ENCODE assay signal across 8 cellular contexts in the genomic region with DNA sequence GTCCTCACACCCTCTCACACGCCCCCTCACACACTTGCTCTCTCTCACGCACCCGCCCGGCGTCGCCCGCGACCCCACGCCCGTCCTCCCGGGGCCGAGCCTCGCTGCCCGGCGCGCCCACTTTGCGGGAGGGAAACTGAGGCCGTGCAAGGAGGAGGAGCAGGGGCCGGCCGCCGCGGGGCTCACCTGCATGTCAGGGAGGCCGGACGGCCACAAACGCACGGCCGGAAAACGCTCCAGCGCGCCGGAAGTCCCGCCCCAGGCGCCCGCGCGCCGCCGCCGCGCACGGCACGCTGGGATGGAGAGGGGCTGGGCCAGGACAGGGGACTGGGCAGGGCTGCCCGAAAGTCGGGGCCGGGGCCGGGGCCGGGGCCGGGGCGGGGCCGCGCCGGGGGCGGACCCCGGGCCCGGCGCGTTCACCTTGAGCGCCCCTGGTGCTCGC. TPM values are rescaled to one million over a fixed set of nuclear protein-coding genes. Genes with fewer than 3 reads are reported as not detected.
DNase-seq lines count a peak whose midpoint lies in the region; ATAC-seq and TF ChIP-seq lines count a peak whose summit lies in the region.

TSS of gene CHID1 (minus strand) at position 222 of the 442 bp plus-strand sequence. CDS start 5,994 bp downstream, outside the sequence.

- H3K4me3 ChIP-seq in HFF-Myc (replicated peaks; ENCODE audit: low read depth, low read length) (peak within 1 kb of the TSS; percentile 89), SU-DHL-6 (ENCODE audit: insufficient read depth, low read length, poor library complexity, severe bottlenecking) (peak within 1 kb of the TSS; percentile 95), trophoblast cell (ENCODE audit: low read depth, low read length) (peak within 1 kb of the TSS; percentile 100), tibial nerve (peak within 1 kb of the TSS; percentile 73 to 98 (median 87))

- peak within 1 kb of the TSS; percentile 95 for H3K14ac ChIP-seq in trophoblast cell (ENCODE audit: low read length)

- no peaks in the 10 kb centered on the region for H3F3A ChIP-seq in SU-DHL-6 (ENCODE audit: insufficient read depth)

- peak within 1 kb of the TSS; percentile 70 for H2BK5ac ChIP-seq in trophoblast cell (ENCODE audit: low read depth, low read length, poor library complexity)

- peak within 1 kb of the TSS; percentile 79 for H3K4me2 ChIP-seq in SU-DHL-6 (ENCODE audit: low read depth, low read length, poor library complexity, severe bottlenecking)
- peak within 1 kb of the TSS; percentile 99 for H3K4me2 ChIP-seq in trophoblast cell (ENCODE audit: low read length)

- H3K9me2 ChIP-seq in SU-DHL-6 (replicated peaks; ENCODE audit: insufficient read depth, low read length): no peaks in the 10 kb centered on the region

- peak in 1 of 2 donors; percentile 49 for TF ChIP-seq POLR2A in tibial nerve (IDR thresholded peaks at IDR 0.05)

- peak within 1 kb of the TSS; percentile 94 for H2AFZ ChIP-seq in SU-DHL-6 (ENCODE audit: low read depth, low read length, severe bottlenecking)
- H2AFZ ChIP-seq in trophoblast cell (ENCODE audit: insufficient read depth, low read length, poor library complexity): peak within 1 kb of the TSS; percentile 97

- H3K79me2 ChIP-seq in SU-DHL-6 (ENCODE audit: insufficient read depth, low read length): peaks cover 31% of the 10 kb centered on the region
- peaks cover 12% of the 10 kb centered on the region for H3K79me2 ChIP-seq in trophoblast cell (ENCODE audit: control insufficient read depth, insufficient read depth, low read length, poor library complexity)

- peaks cover 14% of the 10 kb centered on the region for H3K4me1 Mint-ChIP-seq in activated naive CD8-positive, alpha-beta T cell treated with anti-CD3 and anti-CD28 coated beads, Interleukin-2, amount 10 ng/mL, durations not matched to agents 7 days and 5 days

- H3K9ac ChIP-seq in SU-DHL-6 (ENCODE audit: low read length): peak within 1 kb of the TSS; percentile 87
- H3K9ac ChIP-seq in trophoblast cell (ENCODE audit: low read length): peak within 1 kb of the TSS; percentile 95

- POLR2A ChIA-PET in GM10248 (lab: Yijun Ruan, JAX): interaction anchor here (0.7 kb wide), 1 partner anchor 325 kb away, joined by 3 read pairs; no protein-coding TSS in a partner anchor
- POLR2A ChIA-PET in activated naive CD8-positive, alpha-beta T cell treated with anti-CD3 and anti-CD28 coated beads, Interleukin-2, amount 10 ng/mL, durations not matched to agents 7 days and 5 days (lab: Charles Lee): interaction anchor here (1.1 to 2.0 kb wide), 5 partner anchors 9 to 91 kb away, joined by 4 to 10 read pairs (median 5); partner anchors contain the start of genes AP2A2, PNPLA2, POLR2L and TSPAN4

- no peaks in the 10 kb centered on the region for H3K27me3 Mint-ChIP-seq in activated naive CD8-positive, alpha-beta T cell treated with anti-CD3 and anti-CD28 coated beads, Interleukin-2, amount 10 ng/mL, durations not matched to agents 7 days and 5 days

- no peaks in the 10 kb centered on the region; the same call in 1 of the 2 replicates for H4K20me1 ChIP-seq in SU-DHL-6 (ENCODE audit: low read depth, low read length)

- H3K9me3 ChIP-seq in SU-DHL-6 (ENCODE audit: insufficient read depth, low read length) (no peaks in the 10 kb centered on the region), trophoblast cell (ENCODE audit: insufficient read depth, low read depth, low read length) (no peaks in the 10 kb centered on the region), tibial nerve (no peaks in the 10 kb centered on the region)

- H3K27ac Mint-ChIP-seq in activated naive CD8-positive, alpha-beta T cell treated with anti-CD3 and anti-CD28 coated beads, Interleukin-2, amount 10 ng/mL, durations not matched to agents 7 days and 5 days: peak within 1 kb of the TSS; percentile 90

- WGBS in trophoblast cell (ENCODE audit: extremely low coverage, insufficient coverage, insufficient read length): no CpG with 5 or more reads among the region's 59 CpGs
- WGBS in tibial nerve, 2 donors: 1 to 3% methylated on average over 12 to 48 of the region's 59 CpGs

- peak within 1 kb of the TSS; percentile 98 for H4K91ac ChIP-seq in trophoblast cell (ENCODE audit: low read depth, low read length)

- peak; percentile 92 for ATAC-seq in activated naive CD8-positive, alpha-beta T cell treated with anti-CD3 and anti-CD28 coated beads, Interleukin-2, amount 10 ng/mL, durations not matched to agents 7 days and 5 days (ENCODE audit: low read depth)
- ATAC-seq in Right ventricle myocardium superior (ENCODE audit: poor library complexity): peak; percentile 95

- TF ChIP-seq CTCF in GM10248 (IDR thresholded peaks at IDR 0.05; ENCODE audit: control extremely low read depth, extremely low read depth, low read depth, missing control alignments) (peak; percentile 4), HFF-Myc (IDR thresholded peaks at IDR 0.05; ENCODE audit: low read depth, low read length, missing control alignments) (no peak), SU-DHL-6 (IDR thresholded peaks at IDR 0.05; ENCODE audit: insufficient read depth, low read length, poor library complexity, severe bottlenecking) (no peak), tibial nerve (IDR thresholded peaks at IDR 0.05) (peak in 1 of 5 experiments; percentile 28)

- peak within 1 kb of the TSS; percentile 97 for H3K18ac ChIP-seq in trophoblast cell (ENCODE audit: low read length)

- H3K27me3 ChIP-seq in SU-DHL-6 (ENCODE audit: low read length): no peaks in the 10 kb centered on the region
- H3K27me3 ChIP-seq in trophoblast cell (ENCODE audit: insufficient read depth, low read length): no peaks in the 10 kb centered on the region
- no peaks in the 10 kb centered on the region for H3K27me3 ChIP-seq in tibial nerve

- no peaks in the 10 kb centered on the region for H3K9me3 Mint-ChIP-seq in activated naive CD8-positive, alpha-beta T cell treated with anti-CD3 and anti-CD28 coated beads, Interleukin-2, amount 10 ng/mL, durations not matched to agents 7 days and 5 days

- CTCF ChIA-PET in GM10248 (lab: Yijun Ruan, JAX): interaction anchor here (2.5 kb wide), 1 partner anchor 14 kb away, joined by 13 read pairs; the partner anchor contains the start of gene AP2A2

- H3K4ac ChIP-seq in trophoblast cell (ENCODE audit: low read depth, low read length): peak within 1 kb of the TSS; percentile 81

- H4K12ac ChIP-seq in trophoblast cell (ENCODE audit: low read depth, low read length): peak within 1 kb of the TSS; percentile 95

- peak within 1 kb of the TSS; percentile 95 for H2BK120ac ChIP-seq in trophoblast cell (ENCODE audit: insufficient read depth, low read length, poor library complexity)

- peaks cover 13% of the 10 kb centered on the region for H3K79me1 ChIP-seq in trophoblast cell (ENCODE audit: low read length)

- H3K4me1 ChIP-seq in trophoblast cell (ENCODE audit: control insufficient read depth in 1 of 2, insufficient read depth in 2 of 2, low read length in 2 of 2) (peaks cover 5 to 11% of the 10 kb centered on the region in 2 experiments), tibial nerve (peaks cover 0 to 32% (median 14%) of the 10 kb centered on the region in 4 donors)

- DNase-seq in GM10248 (ENCODE audit: extremely low spot score): peak; percentile 99
- no peak for DNase-seq in HFF-Myc (ENCODE audit: extremely low read depth, low read depth)
- peak; percentile 84 for DNase-seq in NAMALWA (ENCODE audit: low spot score)
- DNase-seq in activated naive CD8-positive, alpha-beta T cell treated with anti-CD3 and anti-CD28 coated beads, Interleukin-2, amount 10 ng/mL, durations not matched to agents 7 days and 5 days: peak; percentile 91
- peak; percentile 93 for DNase-seq in Right ventricle myocardium superior
- DNase-seq in trophoblast cell: peak; percentile 79 to 89
- peak; percentile 67 for DNase-seq in tibial nerve (ENCODE audit: low spot score in 2 of 2)

- H2BK12ac ChIP-seq in trophoblast cell (ENCODE audit: low read length): no peak within 1 kb of the TSS

- H4K8ac ChIP-seq in trophoblast cell (ENCODE audit: low read depth, low read length): peak within 1 kb of the TSS; percentile 97

- intact Hi-C loops in Right ventricle myocardium superior (cut with DNase I): no loop called here

- H3K36me3 ChIP-seq in SU-DHL-6 (ENCODE audit: low read length): no peaks in the 10 kb centered on the region
- peaks cover 4 to 7% of the 10 kb centered on the region in 2 experiments for H3K36me3 ChIP-seq in trophoblast cell (ENCODE audit: control insufficient read depth in 1 of 2, insufficient read depth in 2 of 2, low read length in 2 of 2)
- peaks cover 0 to 29% (median 0%) of the 10 kb centered on the region in 3 donors for H3K36me3 ChIP-seq in tibial nerve

- peak in 1 of 2 donors; percentile 61 for TF ChIP-seq EP300 in tibial nerve (IDR thresholded peaks at IDR 0.05)

- peak within 1 kb of the TSS; percentile 95 for H3K4me3 Mint-ChIP-seq in activated naive CD8-positive, alpha-beta T cell treated with anti-CD3 and anti-CD28 coated beads, Interleukin-2, amount 10 ng/mL, durations not matched to agents 7 days and 5 days

- H3K27ac ChIP-seq in SU-DHL-6 (ENCODE audit: low read depth, low read length) (peak within 1 kb of the TSS; percentile 56), trophoblast cell (ENCODE audit: low read depth, low read length) (peak within 1 kb of the TSS; percentile 75), tibial nerve (peak within 1 kb of the TSS; percentile 81 to 98 (median 90))

- peaks cover 1% of the 10 kb centered on the region for H3K36me3 Mint-ChIP-seq in activated naive CD8-positive, alpha-beta T cell treated with anti-CD3 and anti-CD28 coated beads, Interleukin-2, amount 10 ng/mL, durations not matched to agents 7 days and 5 days

- H3K23ac ChIP-seq in trophoblast cell (ENCODE audit: low read length): peak within 1 kb of the TSS; percentile 37

- peak within 1 kb of the TSS; percentile 96 for H2AK5ac ChIP-seq in trophoblast cell (ENCODE audit: low read length)

RNA-seq across cellular contexts. Expression of gene CHID1, which starts in this region (rescaled TPM):
- total RNA-seq in activated naive CD8-positive, alpha-beta T cell treated with anti-CD3 and anti-CD28 coated beads, Interleukin-2, amount 10 ng/mL, durations not matched to agents 7 days and 5 days: 10 to 100 TPM; 39.7 to 47.9 TPM
- 48.3 TPM for total RNA-seq in Right ventricle myocardium superior
- 52.9 and 53.1 TPM in 2 replicates for polyA plus RNA-seq in trophoblast cell (2013)
- 10 to 100 TPM; 47.9 to 83.4 (median 65.8) TPM for total RNA-seq in tibial nerve
